8 cellular contexts compared by ENCODE assay signal in genomic region chr1:171655215-171656116, GRCh38. TPM values are rescaled to one million over a fixed set of nuclear protein-coding genes. Genes with fewer than 3 reads are reported as not detected.
DNase-seq lines count a peak whose midpoint lies in the region; ATAC-seq and TF ChIP-seq lines count a peak whose summit lies in the region.

No MANE protein-coding gene starts in this region.

- H3K9me3 ChIP-seq in A673 (ENCODE audit: low read depth, low read length, poor library complexity, severe bottlenecking), result no peaks in the 10 kb centered on the region
- no peaks in the 10 kb centered on the region for H3K9me3 ChIP-seq in colonic mucosa

- intact Hi-C loops in A673 (cut with micrococcal nuclease; ENCODE audit: unreplicated experiment), result loop anchor here (2.0 kb wide), 1 partner anchor 61 kb away; no protein-coding TSS in a partner anchor
- intact Hi-C loops in colonic mucosa (cut with DNase I), result no loop called here

- H3K4me1 ChIP-seq in A673 (ENCODE audit: insufficient read depth, low read length, poor library complexity, severe bottlenecking) (peaks cover 4% of the 10 kb centered on the region), colonic mucosa (no peaks in the 10 kb centered on the region)

- no TSS peak for BruUV-seq in A673 (replicated peaks; lab: Mats Ljungman, UMichigan)

- ATAC-seq in GM18858 (IDR thresholded peaks at IDR 0.05; ENCODE audit: unreplicated experiment) (peak; percentile 51), HG03457 (IDR thresholded peaks at IDR 0.05; ENCODE audit: unreplicated experiment) (no peak)

- CTCF ChIA-PET in A673 (lab: Charles Lee), result interaction anchor here (2.0 kb wide), 1 partner anchor 61 kb away, joined by 9 read pairs; no protein-coding TSS in a partner anchor

- H3K9ac ChIP-seq in colonic mucosa (ENCODE audit: low read depth in 2 of 2, low read length in 2 of 2), result peak overlapping the region; percentile 6 to 39

- POLR2A ChIA-PET in A673 (lab: Charles Lee; ENCODE audit: low non-redundant PET), result interaction anchor here (0.6 kb wide), 1 partner anchor 11 kb away, joined by 3 read pairs; no protein-coding TSS in a partner anchor

- no peak overlapping the region for H3K27ac ChIP-seq in A673 (ENCODE audit: low read depth, low read length, poor library complexity, severe bottlenecking)
- peak overlapping the region; percentile 27 for H3K27ac ChIP-seq in colonic mucosa

- H3K4me3 ChIP-seq in A673 (ENCODE audit: low read depth, low read length, poor library complexity, severe bottlenecking), result no peak overlapping the region
- H3K4me3 ChIP-seq in colonic mucosa, result no peak overlapping the region

- DNase-seq in A673 (ENCODE audit: low spot score), result peak; percentile 83
- DNase-seq in activated CD4-positive, CD25-positive, alpha-beta regulatory T cell treated with anti-CD3 and anti-CD28 coated beads, Interleukin-2, amount 50 U/mL, for 72 hours, result peak; percentile 81
- DNase-seq in colonic mucosa, result peak; percentile 70
- peak; percentile 30 to 83 for DNase-seq in lung microvascular endothelial cell (ENCODE audit: low read depth in 2 of 2)
- peak; percentile 51 to 55 for DNase-seq in stimulated activated CD8-positive, alpha-beta memory T cell treated with anti-CD3 and anti-CD28 coated beads, Interleukin-15, amount 100 ng/mL, for 48 hours (ENCODE audit: low read depth in 2 of 2)

- no peaks in the 10 kb centered on the region for H3K27me3 ChIP-seq in A673 (replicated peaks; ENCODE audit: insufficient read depth, low read depth, low read length, poor library complexity)
- H3K27me3 ChIP-seq in colonic mucosa, result no peaks in the 10 kb centered on the region

- H3K36me3 ChIP-seq in A673 (ENCODE audit: insufficient read depth, low read length, poor library complexity, severe bottlenecking) (no peaks in the 10 kb centered on the region), colonic mucosa (no peaks in the 10 kb centered on the region)

- peak; percentile 95 for TF ChIP-seq CTCF in A673 (conservative IDR thresholded peaks at IDR 0.05; ENCODE audit: low read depth, low read length)
- TF ChIP-seq CTCF in LNCAP (IDR thresholded peaks at IDR 0.05), result peak; percentile 79
- peak; percentile 47 for TF ChIP-seq CTCF in colonic mucosa (IDR thresholded peaks at IDR 0.05)

RNA-seq across cellular contexts. Expression of gene MYOC, which starts 3.0 kb away (rescaled TPM):
- total RNA-seq in A673 (2021), result not detected in 2 replicates
- 1 to 10 TPM in 1 of 2 donors, under 1 TPM in 1; 0.62 to 1.3 TPM for total RNA-seq in colonic mucosa
- total RNA-seq in lung microvascular endothelial cell, result not detected in 2 replicates

RNA-seq across cellular contexts. Expression of gene MYOCOS, which starts 33.4 kb away (rescaled TPM):
- 0.41 TPM in 1 of 2 replicates, not detected in the other for total RNA-seq in A673 (2021)
- total RNA-seq in colonic mucosa, result not detected
- not detected in 2 replicates for total RNA-seq in lung microvascular endothelial cell
